In genomic region chr2:240814280-240814679, GRCh38 we compare ENCODE assay signal across 27 cellular contexts. TPM values are rescaled to one million over a fixed set of nuclear protein-coding genes. Genes with fewer than 3 reads are reported as not detected.
"Had no signal": no experiment of that assay in that cellular context is flagged by ENCODE, and none has a peak within 500 bp of the region (broad histone marks: within the 10 kb centered on the region; RNA-seq: fewer than 3 reads in every experiment).

No MANE protein-coding gene starts in this region.

- H3K27me3 ChIP-seq: body of pancreas, SJCRH30 had no signal

- H3K9me3 ChIP-seq: body of pancreas, MG63, SJCRH30, SK-N-SH had no signal

- H3K27ac Mint-ChIP-seq: activated CD8-positive, alpha-beta T cell treated with anti-CD3 and anti-CD28 coated beads for 36 hours; activated naive CD4-positive, alpha-beta T cell treated with anti-CD3 and anti-CD28 coated beads, Interleukin-2, amount 50 U/mL, for 72 hours; activated naive CD8-positive, alpha-beta T cell treated with anti-CD3 and anti-CD28 coated beads, Interleukin-2, amount 50 U/mL, for 24 hours had no signal

- H3K4me3 ChIP-seq: ascending aorta, body of pancreas, MG63, SJCRH30 had no signal

- H3K36me3 ChIP-seq: ascending aorta, MG63, SJCRH30 had no signal

- DNase-seq: activated CD4-positive, alpha-beta T cell treated with anti-CD3 and anti-CD28 coated beads for 4 hours; activated CD8-positive, alpha-beta memory T cell treated with anti-CD3 and anti-CD28 coated beads, Interleukin-2, amount 50 U/mL, for 4 hours; activated CD8-positive, alpha-beta T cell treated with anti-CD3 and anti-CD28 coated beads for 36 hours; activated naive CD8-positive, alpha-beta T cell treated with anti-CD3 and anti-CD28 coated beads, Interleukin-2, amount 50 U/mL, for 24 hours; amniotic stem cell; MG63; MV-4-11; NCI-H1092 treated with DMSO at 0.1 percent for 48 hours; NCI-H1417 treated with DMSO at 0.1 percent for 48 hours; NCI-H1694; NCI-H2029; NCI-H510A treated with DMSO at 0.1 percent for 48 hours; NCI-H69; NK-92 treated with Interleukin-12 subunit alpha and Interleukin-12 subunit beta, amount 100 ng/mL, for 24 hours; OCI-M1; Right ventricle myocardium superior; RPMI8226; SJCRH30; SK-N-SH; T-helper 1 cell had no signal

- ATAC-seq: activated CD4-positive, CD25-positive, alpha-beta regulatory T cell treated with anti-CD3 and anti-CD28 coated beads, Interleukin-2, amount 50 U/mL, for 24 hours; activated CD8-positive, alpha-beta T cell treated with anti-CD3 and anti-CD28 coated beads for 36 hours; activated naive CD4-positive, alpha-beta T cell treated with anti-CD3 and anti-CD28 coated beads, Interleukin-2, amount 50 U/mL, for 72 hours; activated naive CD8-positive, alpha-beta T cell treated with anti-CD3 and anti-CD28 coated beads, Interleukin-2, amount 50 U/mL, for 24 hours; body of pancreas; Panc1 had no signal

- H3K9me3 Mint-ChIP-seq: activated naive CD8-positive, alpha-beta T cell treated with anti-CD3 and anti-CD28 coated beads, Interleukin-2, amount 50 U/mL, for 24 hours had no signal

- H3K27ac ChIP-seq: ascending aorta, body of pancreas, SJCRH30, VCaP had no signal

- H3K4me3 Mint-ChIP-seq: activated CD8-positive, alpha-beta T cell treated with anti-CD3 and anti-CD28 coated beads for 36 hours; activated naive CD8-positive, alpha-beta T cell treated with anti-CD3 and anti-CD28 coated beads, Interleukin-2, amount 50 U/mL, for 24 hours had no signal

RNA-seq across cellular contexts. Expression of gene AGXT, which starts 54.3 kb away (rescaled TPM):
- total RNA-seq: activated CD8-positive, alpha-beta T cell treated with anti-CD3 and anti-CD28 coated beads for 36 hours; activated naive CD4-positive, alpha-beta T cell treated with anti-CD3 and anti-CD28 coated beads, Interleukin-2, amount 50 U/mL, for 72 hours; ascending aorta; Right ventricle myocardium superior; T-helper 2 cell treated with Interferon-gamma antibody and Interleukin-4, amounts not matched to agents 100 ng/mL and 5 ng/mL, for 36 hours had no signal
